In genomic region chr6:23635150-23635549, GRCh38 we compare ENCODE assay signal across 24 cellular contexts.
"Had no signal": no experiment of that assay in that cellular context is flagged by ENCODE, and none has a peak within 500 bp of the region (broad histone marks: within the 10 kb centered on the region; RNA-seq: fewer than 3 reads in every experiment).

No MANE protein-coding gene starts in this region.

- H3K36me3 ChIP-seq: left ventricle myocardium inferior, ovary, prostate gland, suprapubic skin, thoracic aorta, tibial artery, upper lobe of right lung had no signal

- H3K36me3 Mint-ChIP-seq: immature natural killer cell; naive thymus-derived CD4-positive, alpha-beta T cell; natural killer cell treated with Interleukin-12 subunit alpha and Interleukin-12 subunit beta and Interleukin-15 and Interleukin-18, amount 100 ng/mL, for 72 hours; stimulated activated effector memory CD8-positive, alpha-beta T cell treated with anti-CD3 and anti-CD28 coated beads, Interleukin-12 subunit alpha, Interleukin-12 subunit beta, amount 100 ng/mL, for 72 hours had no signal

- H3K27ac ChIP-seq: left ventricle myocardium inferior, ovary, prostate gland, skin epidermis, suprapubic skin, thoracic aorta, tibial artery, upper lobe of right lung had no signal

- H3K4me1 ChIP-seq: left ventricle myocardium inferior, prostate gland, suprapubic skin, tibial artery, upper lobe of right lung had no signal

- H3K4me3 ChIP-seq: left ventricle myocardium inferior, lung, ovary, prostate gland, skin epidermis, suprapubic skin, thoracic aorta, tibial artery, upper lobe of right lung had no signal

- FAIRE-seq: islet of Langerhans, kidney, urothelium cell line had no signal

- H3K27me3 ChIP-seq: ovary, suprapubic skin, tibial artery, upper lobe of right lung had no signal

- H3K27ac Mint-ChIP-seq: immature natural killer cell; naive thymus-derived CD4-positive, alpha-beta T cell; natural killer cell treated with Interleukin-12 subunit alpha and Interleukin-12 subunit beta and Interleukin-15 and Interleukin-18, amount 100 ng/mL, for 72 hours; stimulated activated effector memory CD8-positive, alpha-beta T cell treated with anti-CD3 and anti-CD28 coated beads, Interleukin-12 subunit alpha, Interleukin-12 subunit beta, amount 100 ng/mL, for 72 hours; stimulated activated naive CD8-positive, alpha-beta T cell treated with anti-CD3 and anti-CD28 coated beads, Interleukin-15, Interleukin-2, amounts not matched to agents 100 ng/mL and 50 ng/mL, for 24 hours had no signal

- DNase-seq: immature natural killer cell; kidney; left ventricle myocardium inferior; mesendoderm; naive thymus-derived CD4-positive, alpha-beta T cell; ovary; retina; right cardiac atrium; stimulated activated CD4-positive, alpha-beta T cell treated with anti-CD3 and anti-CD28 coated beads, Interleukin-4, amount 100 ng/mL, for 24 hours; stimulated activated naive CD4-positive, alpha-beta T cell; tibial artery; trophoblast cell; upper lobe of right lung had no signal

- H3K9me3 ChIP-seq: left ventricle myocardium inferior, ovary, prostate gland, suprapubic skin, thoracic aorta, tibial artery, upper lobe of right lung had no signal

- ATAC-seq: naive thymus-derived CD4-positive, alpha-beta T cell; natural killer cell treated with Interleukin-12 subunit alpha and Interleukin-12 subunit beta and Interleukin-15 and Interleukin-18, amount 100 ng/mL, for 72 hours; right cardiac atrium; sciatic nerve; stimulated activated effector memory CD8-positive, alpha-beta T cell treated with anti-CD3 and anti-CD28 coated beads, Interleukin-12 subunit alpha, Interleukin-12 subunit beta, amount 100 ng/mL, for 72 hours; upper lobe of right lung had no signal
